In genomic region chr10:91410638-91411367, GRCh38 we compare ENCODE assay signal across 8 cellular contexts. TPM values are rescaled to one million over a fixed set of nuclear protein-coding genes. Genes with fewer than 3 reads are reported as not detected.
A peak's percentile ranks its signal among the peaks of the same experiment; 100 is the strongest.
DNase-seq lines count a peak whose midpoint lies in the region; ATAC-seq, FAIRE-seq and TF ChIP-seq lines count a peak whose summit lies in the region.

No MANE protein-coding gene starts in this region.

- ATAC-seq in GM21529 (IDR thresholded peaks at IDR 0.05; ENCODE audit: unreplicated experiment) = peak; percentile 2
- ATAC-seq in left lung = peak; percentile 70
- no peak for ATAC-seq in GM18498 (IDR thresholded peaks at IDR 0.05; ENCODE audit: unreplicated experiment)
- no peak for ATAC-seq in GM19328 (IDR thresholded peaks at IDR 0.05; ENCODE audit: unreplicated experiment)

- H3K4me1 ChIP-seq in SJSA1 (replicated peaks) (peaks cover 30% of the 10 kb centered on the region), left lung (peaks cover 14 to 15% of the 10 kb centered on the region in 2 donors)

- no peak for TF ChIP-seq CTCF in bronchial epithelial cell (IDR thresholded peaks at IDR 0.05; ENCODE audit: insufficient read depth, low read length, severe bottlenecking)
- no peak for TF ChIP-seq CTCF in left lung (IDR thresholded peaks at IDR 0.05)

- peak overlapping the region; percentile 89 for H3K4me3 ChIP-seq in SJSA1
- H3K4me3 ChIP-seq in bronchial epithelial cell (ENCODE audit: low read depth, low read length) = peak overlapping the region; percentile 97
- peak overlapping the region; percentile 74 to 75 for H3K4me3 ChIP-seq in left lung

- H3K27ac ChIP-seq in SJSA1 (peak overlapping the region; percentile 98), left lung (peak overlapping the region; percentile 99 to 100)

- FAIRE-seq in bronchial epithelial cell (lab: Jason Lieb, UNC) = no peak

- DNase-seq in AG08395 (ENCODE audit: low spot score) (peak; percentile 38), SJSA1 (ENCODE audit: low read depth in 1 of 2, low spot score in 2 of 2) (peak in 1 of 2 experiments; percentile 64), bronchial epithelial cell (ENCODE audit: low read depth) (peak; percentile 8), left lung (peak in 1 of 2 donors; percentile 54)
- DNase-seq in stimulated activated CD8-positive, alpha-beta memory T cell treated with anti-CD3 and anti-CD28 coated beads, Interleukin-12 subunit alpha, Interleukin-12 subunit beta, amount 100 ng/mL, for 4 hours (ENCODE audit: low read depth) = peak; percentile 6

- H3K27me3 ChIP-seq in SJSA1 (replicated peaks) (no peaks in the 10 kb centered on the region), bronchial epithelial cell (ENCODE audit: control insufficient read depth, insufficient read depth, low read length) (no peaks in the 10 kb centered on the region), left lung (no peaks in the 10 kb centered on the region)

- H3K9me3 ChIP-seq in SJSA1 (replicated peaks) (0 out of 2 replicates have a peak, but pooled peaks cover 3% of the 10 kb centered on the region), left lung (no peaks in the 10 kb centered on the region)

- intact Hi-C loops in left lung (cut with DNase I) = no loop called here

- peaks cover 9% of the 10 kb centered on the region for H3K36me3 ChIP-seq in SJSA1
- no peaks in the 10 kb centered on the region for H3K36me3 ChIP-seq in bronchial epithelial cell (ENCODE audit: control insufficient read depth, insufficient read depth, low read length)
- no peaks in the 10 kb centered on the region for H3K36me3 ChIP-seq in left lung

RNA-seq across cellular contexts. Expression of gene HECTD2, which starts 0.7 kb away (rescaled TPM):
- 12.7 and 19.7 TPM in 2 replicates for total RNA-seq in SJSA1 (2014; rRNA removed; shearing (Covaris generic))
- 1.6 and 2.3 TPM in 2 replicates for total RNA-seq in bronchial epithelial cell
- 10 to 100 TPM in 1 of 2 donors, 1 to 10 TPM in 1; 9.9 to 15.8 TPM for total RNA-seq in left lung

Comparison
In these comparisons a context has a peak if more than half of its experiments do, and no peak if none do; other contexts are left out.
1. ATAC-seq: peak in GM21529 (single experiment) and left lung (single experiment); none in GM18498 (single experiment) and GM19328 (single experiment).
2. Peak in every context shown above with its lines, with median percentiles within 50 percentile points of each other: H3K4me3 ChIP-seq.